In the genomic region with DNA sequence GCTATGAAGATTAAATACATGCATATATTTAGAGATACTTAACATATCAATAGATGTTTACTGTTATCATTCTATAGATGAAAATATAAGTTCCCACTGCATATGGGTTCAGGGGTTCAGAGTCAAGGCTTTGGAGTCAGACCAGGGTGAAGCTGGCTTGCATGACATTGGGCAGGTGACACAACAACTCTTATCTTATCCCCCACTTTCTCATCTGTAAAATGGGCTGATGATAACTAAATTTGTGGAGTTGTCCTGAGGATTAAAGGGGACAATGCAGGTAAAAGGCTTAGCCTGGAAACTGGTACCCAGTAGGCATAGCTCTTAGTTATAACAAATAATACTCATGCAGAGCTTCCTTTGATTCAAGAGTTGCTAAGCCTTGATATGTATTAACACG, we compare ENCODE assay signal across 28 cellular contexts.
"Had no signal": no experiment of that assay in that cellular context is flagged by ENCODE, and none has a peak within 500 bp of the region (broad histone marks: within the 10 kb centered on the region; RNA-seq: fewer than 3 reads in every experiment).

No MANE protein-coding gene starts in this region.

- ATAC-seq: naive thymus-derived CD4-positive, alpha-beta T cell; natural killer cell; psoas muscle; right cardiac atrium; right lobe of liver; stimulated activated effector memory CD8-positive, alpha-beta T cell treated with anti-CD3 and anti-CD28 coated beads, Interleukin-12 subunit alpha, Interleukin-12 subunit beta, amount 100 ng/mL, for 72 hours; stimulated activated naive B cell treated with anti-CD40 and anti-IgM and Interleukin-4, amounts not matched to agents 10 μg/mL and 1 μg/mL and 100 μg/mL, for 72 hours had no signal

- H3K4me3 Mint-ChIP-seq: naive thymus-derived CD4-positive, alpha-beta T cell; natural killer cell; nephron; stimulated activated effector memory CD8-positive, alpha-beta T cell treated with anti-CD3 and anti-CD28 coated beads, Interleukin-12 subunit alpha, Interleukin-12 subunit beta, amount 100 ng/mL, for 72 hours; stimulated activated naive B cell treated with anti-CD40 and anti-IgM and Interleukin-4, amounts not matched to agents 10 μg/mL and 1 μg/mL and 100 μg/mL, for 72 hours; stimulated activated naive CD8-positive, alpha-beta T cell treated with anti-CD3 and anti-CD28 coated beads, Interleukin-15, Interleukin-2, amounts not matched to agents 100 ng/mL and 50 ng/mL, for 24 hours had no signal

- DNase-seq: naive thymus-derived CD4-positive, alpha-beta T cell; natural killer cell; occipital lobe; ovary; posterior cingulate gyrus; psoas muscle; right cardiac atrium; right lobe of liver; sigmoid colon; small intestine; stimulated activated CD4-positive, alpha-beta T cell treated with anti-CD3 and anti-CD28 coated beads, Interleukin-15, amount 100 ng/mL, for 24 hours; stimulated activated CD4-positive, alpha-beta T cell treated with anti-CD3 and anti-CD28 coated beads, Interleukin-2, amount 100 ng/mL, for 24 hours; stimulated activated CD4-positive, alpha-beta T cell treated with anti-CD3 and anti-CD28 coated beads, Interleukin-2, amount 100 ng/mL, for 48 hours; stimulated activated CD4-positive, alpha-beta T cell treated with anti-CD3 and anti-CD28 coated beads, Interleukin-4, amount 100 ng/mL, for 24 hours; stimulated activated naive B cell treated with anti-CD40 and anti-IgM and Interleukin-4, amounts not matched to agents 10 μg/mL and 1 μg/mL and 100 μg/mL, for 72 hours; stimulated activated naive CD4-positive, alpha-beta T cell treated with Interleukin-2 at 50 U/mL for 16 hours; stomach; thyroid gland; trophoblast cell; upper lobe of left lung had no signal

- H3K9me3 Mint-ChIP-seq: nephron; stimulated activated naive CD8-positive, alpha-beta T cell treated with anti-CD3 and anti-CD28 coated beads, Interleukin-15, Interleukin-2, amounts not matched to agents 100 ng/mL and 50 ng/mL, for 24 hours had no signal

- H3K36me3 Mint-ChIP-seq: naive thymus-derived CD4-positive, alpha-beta T cell; natural killer cell; stimulated activated effector memory CD8-positive, alpha-beta T cell treated with anti-CD3 and anti-CD28 coated beads, Interleukin-12 subunit alpha, Interleukin-12 subunit beta, amount 100 ng/mL, for 72 hours; stimulated activated naive B cell treated with anti-CD40 and anti-IgM and Interleukin-4, amounts not matched to agents 10 μg/mL and 1 μg/mL and 100 μg/mL, for 72 hours had no signal

- H3K27me3 Mint-ChIP-seq: stimulated activated naive CD8-positive, alpha-beta T cell treated with anti-CD3 and anti-CD28 coated beads, Interleukin-15, Interleukin-2, amounts not matched to agents 100 ng/mL and 50 ng/mL, for 24 hours had no signal

- H3K4me1 ChIP-seq: parathyroid adenoma, psoas muscle, sigmoid colon, stomach, thyroid gland, tibial nerve, upper lobe of left lung, vagina had no signal

- H2AFZ ChIP-seq: parathyroid adenoma had no signal

- H3K9me3 ChIP-seq: ovary, psoas muscle, right lobe of liver, sigmoid colon, stomach, thoracic aorta, thyroid gland, tibial nerve, upper lobe of left lung, vagina had no signal

- H3K79me2 ChIP-seq: parathyroid adenoma had no signal

- H3K36me3 ChIP-seq: ovary, right lobe of liver, sigmoid colon, stomach, thoracic aorta, thyroid gland, tibial nerve, upper lobe of left lung, vagina had no signal

- H3K27ac Mint-ChIP-seq: naive thymus-derived CD4-positive, alpha-beta T cell; natural killer cell; nephron; progenitor cell of endocrine pancreas; stimulated activated effector memory CD8-positive, alpha-beta T cell treated with anti-CD3 and anti-CD28 coated beads, Interleukin-12 subunit alpha, Interleukin-12 subunit beta, amount 100 ng/mL, for 72 hours; stimulated activated naive B cell treated with anti-CD40 and anti-IgM and Interleukin-4, amounts not matched to agents 10 μg/mL and 1 μg/mL and 100 μg/mL, for 72 hours; stimulated activated naive CD8-positive, alpha-beta T cell treated with anti-CD3 and anti-CD28 coated beads, Interleukin-15, Interleukin-2, amounts not matched to agents 100 ng/mL and 50 ng/mL, for 24 hours had no signal

- H3K27me3 ChIP-seq: ovary, right lobe of liver, sigmoid colon, stomach, thyroid gland, tibial nerve, upper lobe of left lung, vagina had no signal

- H3K4me3 ChIP-seq: ovary, psoas muscle, right lobe of liver, sigmoid colon, stomach, thoracic aorta, thyroid gland, tibial nerve, upper lobe of left lung, vagina had no signal

- H3K4me1 Mint-ChIP-seq: natural killer cell; stimulated activated effector memory CD8-positive, alpha-beta T cell treated with anti-CD3 and anti-CD28 coated beads, Interleukin-12 subunit alpha, Interleukin-12 subunit beta, amount 100 ng/mL, for 72 hours; stimulated activated naive B cell treated with anti-CD40 and anti-IgM and Interleukin-4, amounts not matched to agents 10 μg/mL and 1 μg/mL and 100 μg/mL, for 72 hours had no signal

- H3K9ac ChIP-seq: parathyroid adenoma had no signal

- H3K27ac ChIP-seq: ovary, parathyroid adenoma, psoas muscle, right lobe of liver, sigmoid colon, stomach, thoracic aorta, thyroid gland, tibial nerve, upper lobe of left lung, vagina had no signal
